26 cellular contexts compared by ENCODE assay signal in genomic region chr6:157287247-157287850, GRCh38.
"Had no signal": no experiment of that assay in that cellular context is flagged by ENCODE, and none has a peak within 500 bp of the region (broad histone marks: within the 10 kb centered on the region; RNA-seq: fewer than 3 reads in every experiment).

No MANE protein-coding gene starts in this region.

- FAIRE-seq: endometrium, frontal cortex, islet of Langerhans, pancreas had no signal

- DNase-seq: effector CD4-positive, alpha-beta T cell; heart left ventricle; hippocampal formation; mammary epithelial cell; mucosa of descending colon; naive thymus-derived CD8-positive, alpha-beta T cell; nucleus accumbens; psoas muscle; retina; stimulated activated CD4-positive, alpha-beta T cell treated with anti-CD3 and anti-CD28 coated beads, Interleukin-2, amount 100 ng/mL, for 24 hours; stimulated activated CD4-positive, alpha-beta T cell treated with anti-CD3 and anti-CD28 coated beads, Interleukin-4, amount 100 ng/mL, for 4 hours; stimulated activated naive B cell treated with anti-CD40 and anti-IgM and Interleukin-4, amounts not matched to agents 10 μg/mL and 1 μg/mL and 100 μg/mL, for 72 hours; stimulated activated naive CD8-positive, alpha-beta T cell treated with anti-CD3 and anti-CD28 coated beads, Interleukin-15, amount 100 ng/mL, for 72 hours; testis; upper lobe of right lung had no signal

- H3K4me1 ChIP-seq: heart left ventricle, psoas muscle, testis, tibial nerve, upper lobe of right lung had no signal

- H3K4me3 Mint-ChIP-seq: naive thymus-derived CD8-positive, alpha-beta T cell; neural crest cell; stimulated activated naive B cell treated with anti-CD40 and anti-IgM and Interleukin-4, amounts not matched to agents 10 μg/mL and 1 μg/mL and 100 μg/mL, for 72 hours; stimulated activated naive CD8-positive, alpha-beta T cell treated with anti-CD3 and anti-CD28 coated beads, Interleukin-15, amount 100 ng/mL, for 72 hours had no signal

- H3K27me3 Mint-ChIP-seq: naive thymus-derived CD8-positive, alpha-beta T cell; stimulated activated naive CD8-positive, alpha-beta T cell treated with anti-CD3 and anti-CD28 coated beads, Interleukin-15, amount 100 ng/mL, for 72 hours had no signal

- H3K27ac ChIP-seq: coronary artery, heart left ventricle, pancreas, psoas muscle, skin epidermis, testis, tibial nerve, upper lobe of right lung had no signal

- H3K27me3 ChIP-seq: heart left ventricle, pancreas, testis, tibial nerve, upper lobe of right lung had no signal

- H3K9me3 Mint-ChIP-seq: naive thymus-derived CD8-positive, alpha-beta T cell; neural crest cell; stimulated activated naive B cell treated with anti-CD40 and anti-IgM and Interleukin-4, amounts not matched to agents 10 μg/mL and 1 μg/mL and 100 μg/mL, for 72 hours; stimulated activated naive CD8-positive, alpha-beta T cell treated with anti-CD3 and anti-CD28 coated beads, Interleukin-15, amount 100 ng/mL, for 72 hours had no signal

- ATAC-seq: esophagus mucosa; heart left ventricle; left lobe of liver; mucosa of descending colon; naive thymus-derived CD8-positive, alpha-beta T cell; pancreas; sciatic nerve; stimulated activated naive B cell treated with anti-CD40 and anti-IgM and Interleukin-4, amounts not matched to agents 10 μg/mL and 1 μg/mL and 100 μg/mL, for 72 hours; stimulated activated naive CD8-positive, alpha-beta T cell treated with anti-CD3 and anti-CD28 coated beads, Interleukin-15, amount 100 ng/mL, for 72 hours; upper lobe of right lung had no signal

- H3K27ac Mint-ChIP-seq: naive thymus-derived CD8-positive, alpha-beta T cell; stimulated activated naive B cell treated with anti-CD40 and anti-IgM and Interleukin-4, amounts not matched to agents 10 μg/mL and 1 μg/mL and 100 μg/mL, for 72 hours; stimulated activated naive CD8-positive, alpha-beta T cell treated with anti-CD3 and anti-CD28 coated beads, Interleukin-15, amount 100 ng/mL, for 72 hours had no signal

- H3K4me1 Mint-ChIP-seq: stimulated activated naive B cell treated with anti-CD40 and anti-IgM and Interleukin-4, amounts not matched to agents 10 μg/mL and 1 μg/mL and 100 μg/mL, for 72 hours; stimulated activated naive CD8-positive, alpha-beta T cell treated with anti-CD3 and anti-CD28 coated beads, Interleukin-15, amount 100 ng/mL, for 72 hours had no signal

- H3K9me3 ChIP-seq: heart left ventricle, mucosa of descending colon, pancreas, psoas muscle, testis, tibial nerve, upper lobe of right lung had no signal

- H3K4me3 ChIP-seq: coronary artery, heart left ventricle, mucosa of descending colon, pancreas, psoas muscle, skin epidermis, testis, tibial nerve, upper lobe of right lung had no signal
